In the genomic region with DNA sequence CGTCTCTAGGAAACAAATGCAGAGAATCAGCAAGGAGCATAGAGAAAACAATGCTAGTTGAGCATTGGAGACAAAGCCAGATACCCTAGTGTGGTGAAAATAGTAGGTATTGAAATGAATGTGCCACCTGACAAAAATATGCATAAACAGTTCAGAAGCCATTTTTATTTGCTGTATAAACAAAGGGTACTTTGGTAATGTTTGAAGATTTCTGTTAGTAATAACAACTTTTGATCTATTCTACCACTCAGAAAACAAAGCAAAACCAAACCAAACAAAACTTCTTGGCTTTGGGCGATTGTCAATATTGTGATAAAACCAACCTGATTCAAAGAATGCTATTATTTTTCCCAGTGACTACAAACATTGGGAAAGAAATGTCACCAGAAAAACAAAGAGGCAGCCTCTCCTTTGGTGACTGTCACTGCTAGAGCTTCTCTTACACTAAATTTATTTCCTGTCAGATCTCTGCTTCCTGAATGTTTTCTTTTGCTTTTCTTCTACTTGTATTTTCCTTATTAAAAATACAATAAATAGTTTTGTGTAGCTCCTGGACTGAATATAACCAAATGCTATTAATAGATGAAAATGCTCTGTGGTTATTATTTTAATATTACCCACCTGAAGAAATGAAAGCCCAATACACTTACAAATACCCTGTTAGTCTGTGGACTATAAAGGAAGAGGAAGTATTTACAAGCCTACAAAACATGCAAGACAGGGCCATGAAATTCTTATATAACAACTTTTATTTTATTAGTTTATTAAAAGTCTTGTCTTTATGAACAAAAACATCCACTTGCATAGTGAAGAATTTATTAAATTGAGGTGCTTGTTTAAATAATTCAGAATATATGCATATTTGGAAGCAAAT, we compare ENCODE assay signal across 13 cellular contexts. TPM values are rescaled to one million over a fixed set of nuclear protein-coding genes. Genes with fewer than 3 reads are reported as not detected.
DNase-seq lines count a peak whose midpoint lies in the region; ATAC-seq and TF ChIP-seq lines count a peak whose summit lies in the region.
"Had no signal": no experiment of that assay in that cellular context is flagged by ENCODE, and none has a peak within 500 bp of the region (broad histone marks: within the 10 kb centered on the region; RNA-seq: fewer than 3 reads in every experiment).

No MANE protein-coding gene starts in this region.

- CTCF ChIA-PET in activated CD8-positive, alpha-beta memory T cell treated with anti-CD3 and anti-CD28 coated beads, Interleukin-2, amount 10 ng/mL, durations not matched to agents 7 days and 5 days (lab: Charles Lee) = no interaction called here

- H3K9ac ChIP-seq in colonic mucosa (ENCODE audit: low read depth in 2 of 2, low read length in 2 of 2) = no peak overlapping the region

- H3K4me1 Mint-ChIP-seq in activated CD8-positive, alpha-beta memory T cell treated with anti-CD3 and anti-CD28 coated beads, Interleukin-2, amount 10 ng/mL, durations not matched to agents 7 days and 5 days = peaks cover 38% of the 10 kb centered on the region
- peaks cover 77% of the 10 kb centered on the region for H3K4me1 Mint-ChIP-seq in activated naive CD8-positive, alpha-beta T cell treated with anti-CD3 and anti-CD28 coated beads, Interleukin-2, amount 50 U/mL, for 24 hours
- peaks cover 36 to 72% of the 10 kb centered on the region in 2 donors for H3K4me1 Mint-ChIP-seq in stimulated activated naive B cell treated with anti-CD40 and anti-IgM and Interleukin-4, amounts not matched to agents 10 μg/mL and 1 μg/mL and 100 μg/mL, for 72 hours

- no peak overlapping the region for H3K4me3 ChIP-seq in colonic mucosa
- H3K4me3 ChIP-seq: ovary had no signal

- H3K36me3 Mint-ChIP-seq in activated CD8-positive, alpha-beta memory T cell treated with anti-CD3 and anti-CD28 coated beads, Interleukin-2, amount 10 ng/mL, durations not matched to agents 7 days and 5 days = peaks cover 8% of the 10 kb centered on the region
- H3K36me3 Mint-ChIP-seq in activated naive CD8-positive, alpha-beta T cell treated with anti-CD3 and anti-CD28 coated beads, Interleukin-2, amount 50 U/mL, for 24 hours (ENCODE audit: low read depth) = peaks cover 2% of the 10 kb centered on the region
- peaks cover 0 to 4% of the 10 kb centered on the region in 2 donors for H3K36me3 Mint-ChIP-seq in stimulated activated naive B cell treated with anti-CD40 and anti-IgM and Interleukin-4, amounts not matched to agents 10 μg/mL and 1 μg/mL and 100 μg/mL, for 72 hours

- H3K9me3 ChIP-seq in colonic mucosa = no peaks in the 10 kb centered on the region
- H3K9me3 ChIP-seq: ovary had no signal

- no peaks in the 10 kb centered on the region for H3K27me3 Mint-ChIP-seq in activated CD8-positive, alpha-beta memory T cell treated with anti-CD3 and anti-CD28 coated beads, Interleukin-2, amount 10 ng/mL, durations not matched to agents 7 days and 5 days
- no peaks in the 10 kb centered on the region for H3K27me3 Mint-ChIP-seq in activated naive CD8-positive, alpha-beta T cell treated with anti-CD3 and anti-CD28 coated beads, Interleukin-2, amount 50 U/mL, for 24 hours
- no peaks in the 10 kb centered on the region for H3K27me3 Mint-ChIP-seq in stimulated activated naive B cell treated with anti-CD40 and anti-IgM and Interleukin-4, amounts not matched to agents 10 μg/mL and 1 μg/mL and 100 μg/mL, for 72 hours
- H3K27me3 Mint-ChIP-seq: dendritic cell treated with granulocyte-macrophage colony-stimulating factor and Interleukin-4, amounts not matched to agents 40 ng/mL and 50 ng/mL, for 4 days had no signal

- H3K27ac Mint-ChIP-seq in activated CD8-positive, alpha-beta memory T cell treated with anti-CD3 and anti-CD28 coated beads, Interleukin-2, amount 10 ng/mL, durations not matched to agents 7 days and 5 days = peak overlapping the region; percentile 72
- peak overlapping the region; percentile 31 for H3K27ac Mint-ChIP-seq in activated naive CD8-positive, alpha-beta T cell treated with anti-CD3 and anti-CD28 coated beads, Interleukin-2, amount 50 U/mL, for 24 hours
- H3K27ac Mint-ChIP-seq in stimulated activated naive B cell treated with anti-CD40 and anti-IgM and Interleukin-4, amounts not matched to agents 10 μg/mL and 1 μg/mL and 100 μg/mL, for 72 hours = no peak overlapping the region
- H3K27ac Mint-ChIP-seq: dendritic cell treated with granulocyte-macrophage colony-stimulating factor and Interleukin-4, amounts not matched to agents 40 ng/mL and 50 ng/mL, for 4 days had no signal

- DNase-seq in activated CD8-positive, alpha-beta memory T cell treated with anti-CD3 and anti-CD28 coated beads, Interleukin-2, amount 10 ng/mL, durations not matched to agents 7 days and 5 days = no peak
- DNase-seq in activated CD8-positive, alpha-beta memory T cell treated with anti-CD3 and anti-CD28 coated beads for 24 hours = no peak
- DNase-seq in NCI-H774 (lab: John Stamatoyannopoulos, UW) (peak; percentile 34), AG08395 (ENCODE audit: low spot score) (no peak), colonic mucosa (no peak), cerebellar nuclear complex (lab: John Stamatoyannopoulos, UW) (no peak)
- no peak for DNase-seq in activated naive CD8-positive, alpha-beta T cell treated with anti-CD3 and anti-CD28 coated beads, Interleukin-2, amount 50 U/mL, for 24 hours
- DNase-seq in stimulated activated naive B cell treated with anti-CD40 and anti-IgM and Interleukin-4, amounts not matched to agents 10 μg/mL and 1 μg/mL and 100 μg/mL, for 72 hours = no peak
- DNase-seq: foreskin melanocyte; NCI-H524 treated with DMSO at 0.1 percent for 48 hours; ovary; stimulated activated CD4-positive, alpha-beta T cell treated with anti-CD3 and anti-CD28 coated beads, Interleukin-1b, Interleukin-23, amount 100 ng/mL, for 48 hours had no signal

- H3K4me3 Mint-ChIP-seq in activated CD8-positive, alpha-beta memory T cell treated with anti-CD3 and anti-CD28 coated beads, Interleukin-2, amount 10 ng/mL, durations not matched to agents 7 days and 5 days = peak overlapping the region; percentile 40
- H3K4me3 Mint-ChIP-seq in activated naive CD8-positive, alpha-beta T cell treated with anti-CD3 and anti-CD28 coated beads, Interleukin-2, amount 50 U/mL, for 24 hours = peak overlapping the region; percentile 57
- H3K4me3 Mint-ChIP-seq in stimulated activated naive B cell treated with anti-CD40 and anti-IgM and Interleukin-4, amounts not matched to agents 10 μg/mL and 1 μg/mL and 100 μg/mL, for 72 hours = no peak overlapping the region
- H3K4me3 Mint-ChIP-seq: dendritic cell treated with granulocyte-macrophage colony-stimulating factor and Interleukin-4, amounts not matched to agents 40 ng/mL and 50 ng/mL, for 4 days had no signal

- no peak overlapping the region for H3K27ac ChIP-seq in colonic mucosa
- H3K27ac ChIP-seq: ovary had no signal

- H3K36me3 ChIP-seq in colonic mucosa = no peaks in the 10 kb centered on the region
- H3K36me3 ChIP-seq: ovary had no signal

- H3K4me1 ChIP-seq in colonic mucosa = no peaks in the 10 kb centered on the region

- no peak for TF ChIP-seq CTCF in colonic mucosa (IDR thresholded peaks at IDR 0.05)

- no peaks in the 10 kb centered on the region for H3K27me3 ChIP-seq in colonic mucosa
- H3K27me3 ChIP-seq: ovary had no signal

- intact Hi-C loops in colonic mucosa (cut with DNase I) = no loop called here

- ATAC-seq in activated CD8-positive, alpha-beta memory T cell treated with anti-CD3 and anti-CD28 coated beads, Interleukin-2, amount 10 ng/mL, durations not matched to agents 7 days and 5 days = peak; percentile 68
- no peak for ATAC-seq in activated naive CD8-positive, alpha-beta T cell treated with anti-CD3 and anti-CD28 coated beads, Interleukin-2, amount 50 U/mL, for 24 hours
- ATAC-seq in stimulated activated naive B cell treated with anti-CD40 and anti-IgM and Interleukin-4, amounts not matched to agents 10 μg/mL and 1 μg/mL and 100 μg/mL, for 72 hours (replicated peaks) = peak; percentile 38 to 49

- H3K9me3 Mint-ChIP-seq in activated CD8-positive, alpha-beta memory T cell treated with anti-CD3 and anti-CD28 coated beads, Interleukin-2, amount 10 ng/mL, durations not matched to agents 7 days and 5 days (ENCODE audit: low read depth) = peaks cover 7% of the 10 kb centered on the region
- H3K9me3 Mint-ChIP-seq in activated naive CD8-positive, alpha-beta T cell treated with anti-CD3 and anti-CD28 coated beads, Interleukin-2, amount 50 U/mL, for 24 hours = peaks cover 7% of the 10 kb centered on the region
- peaks cover 4 to 10% of the 10 kb centered on the region in 2 donors for H3K9me3 Mint-ChIP-seq in stimulated activated naive B cell treated with anti-CD40 and anti-IgM and Interleukin-4, amounts not matched to agents 10 μg/mL and 1 μg/mL and 100 μg/mL, for 72 hours
- H3K9me3 Mint-ChIP-seq: dendritic cell treated with granulocyte-macrophage colony-stimulating factor and Interleukin-4, amounts not matched to agents 40 ng/mL and 50 ng/mL, for 4 days had no signal

RNA-seq across cellular contexts. Expression of a gene that starts 5.7 kb away (rescaled TPM):
- total RNA-seq in activated CD8-positive, alpha-beta memory T cell treated with anti-CD3 and anti-CD28 coated beads, Interleukin-2, amount 10 ng/mL, durations not matched to agents 7 days and 5 days = not detected
- total RNA-seq in colonic mucosa = not detected
- total RNA-seq: ovary had no signal

Comparison
In these comparisons a context has a peak if more than half of its experiments do, and no peak if none do; other contexts are left out.
1. H3K4me3 Mint-ChIP-seq: peak in activated CD8-positive, alpha-beta memory T cell treated with anti-CD3 and anti-CD28 coated beads, Interleukin-2, amount 10 ng/mL, durations not matched to agents 7 days and 5 days (single experiment) and activated naive CD8-positive, alpha-beta T cell treated with anti-CD3 and anti-CD28 coated beads, Interleukin-2, amount 50 U/mL, for 24 hours (single experiment); none in stimulated activated naive B cell treated with anti-CD40 and anti-IgM and Interleukin-4, amounts not matched to agents 10 μg/mL and 1 μg/mL and 100 μg/mL, for 72 hours (0 of 2).